Comparison of ENCODE assay signal across 13 cellular contexts in the genomic region with DNA sequence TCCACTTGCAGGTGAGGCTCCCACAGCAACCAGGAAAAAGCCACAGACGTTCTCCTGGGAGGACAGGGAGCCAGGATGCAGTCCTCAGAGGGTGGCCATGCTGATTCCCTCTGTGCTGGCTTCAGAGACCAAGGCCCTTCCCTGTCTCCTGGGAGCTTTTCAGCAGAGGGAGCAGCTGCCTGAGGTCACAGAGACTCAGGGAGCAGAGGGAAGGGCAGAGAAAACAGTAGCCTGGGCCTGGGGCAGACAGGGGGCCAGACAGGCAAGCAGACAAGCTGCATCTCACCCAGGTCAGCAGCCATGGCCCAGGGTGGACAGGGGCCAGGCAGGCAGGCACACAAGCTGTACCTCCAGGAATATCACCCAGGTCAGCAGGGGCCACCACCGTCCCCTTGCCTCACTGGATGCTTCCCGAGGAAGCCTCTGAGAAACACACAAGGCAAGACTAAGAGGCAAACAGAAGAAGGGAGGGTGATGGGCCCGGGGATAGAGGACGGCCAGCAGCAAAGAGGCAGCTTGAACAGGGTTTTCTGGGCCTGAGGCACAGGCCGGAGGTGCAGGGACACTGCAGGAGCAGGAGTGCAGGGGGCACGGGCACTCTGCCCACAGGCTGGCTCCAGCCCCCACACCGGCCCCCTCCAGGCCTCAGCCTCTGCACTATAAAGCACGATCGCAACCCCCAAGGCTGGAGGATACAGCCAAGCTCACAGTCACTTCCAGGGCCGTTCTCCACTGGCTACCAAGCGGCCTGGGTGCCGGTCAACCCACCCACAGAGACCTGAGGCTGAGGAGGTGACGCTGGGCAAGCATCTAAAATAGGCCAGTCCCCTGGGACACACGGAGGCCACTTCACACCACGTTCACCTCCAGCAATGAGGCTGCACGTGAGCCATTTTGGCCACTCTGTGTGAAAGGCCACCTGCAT. TPM values are rescaled to one million over a fixed set of nuclear protein-coding genes. Genes with fewer than 3 reads are reported as not detected.
DNase-seq lines count a peak whose midpoint lies in the region; ATAC-seq and TF ChIP-seq lines count a peak whose summit lies in the region.
"Had no signal": no experiment of that assay in that cellular context is flagged by ENCODE, and none has a peak within 500 bp of the region (broad histone marks: within the 10 kb centered on the region; RNA-seq: fewer than 3 reads in every experiment).

No MANE protein-coding gene starts in this region.

- H3K4me1 Mint-ChIP-seq in MCF 10A (ENCODE audit: insufficient read depth, unreplicated experiment) (peaks cover 6% of the 10 kb centered on the region), brain (peaks cover 58% of the 10 kb centered on the region), naive B cell (peaks cover 39 to 63% (median 58%) of the 10 kb centered on the region in 3 donors)

- CTCF ChIA-PET in MCF 10A (lab: Yijun Ruan, JAX): interaction anchor here (0.6 to 1.0 kb wide), 4 partner anchors 15 to 282 kb away, joined by 3 to 4 read pairs (median 3); no protein-coding TSS in a partner anchor

- WGBS in upper lobe of left lung, 2 donors: 80 to 83% methylated on average over 17 of the region's 17 CpGs

- TF ChIP-seq CTCF in breast epithelium (IDR thresholded peaks at IDR 0.05) (no peak), MCF 10A (IDR thresholded peaks at IDR 0.05; ENCODE audit: unreplicated experiment) (no peak), brain (conservative IDR thresholded peaks at IDR 0.05) (no peak), upper lobe of left lung (IDR thresholded peaks at IDR 0.05) (no peak)

- ATAC-seq in naive B cell (ENCODE audit: low read depth in 2 of 2): no peak
- ATAC-seq in upper lobe of left lung (ENCODE audit: low FRiP score in 2 of 2): no peak
- ATAC-seq in GM19463 (IDR thresholded peaks at IDR 0.05; ENCODE audit: unreplicated experiment): no peak
- no peak for ATAC-seq in GM19351 (IDR thresholded peaks at IDR 0.05; ENCODE audit: unreplicated experiment)
- ATAC-seq in GM21381 (IDR thresholded peaks at IDR 0.05; ENCODE audit: unreplicated experiment): no peak

- H3K27me3 Mint-ChIP-seq in MCF 10A (ENCODE audit: insufficient read depth, unreplicated experiment) (no peaks in the 10 kb centered on the region), brain (no peaks in the 10 kb centered on the region), naive B cell (no peaks in the 10 kb centered on the region)

- DNase-seq in breast epithelium (ENCODE audit: low spot score in 2 of 2): peak in 1 of 2 donors; percentile 33
- DNase-seq in MCF 10A (ENCODE audit: unreplicated experiment): no peak
- no peak for DNase-seq in naive B cell
- DNase-seq in upper lobe of left lung: peak; percentile 19 to 64
- DNase-seq: natural killer cell, NCI-H524 had no signal

- H3K36me3 Mint-ChIP-seq in MCF 10A (ENCODE audit: insufficient read depth, unreplicated experiment) (peaks cover 25% of the 10 kb centered on the region), brain (peaks cover 57% of the 10 kb centered on the region), naive B cell (peaks cover 5 to 10% of the 10 kb centered on the region in 2 donors)
- H3K36me3 Mint-ChIP-seq: natural killer cell had no signal

- H3K36me3 ChIP-seq in breast epithelium (no peaks in the 10 kb centered on the region), upper lobe of left lung (peaks cover 10 to 49% (median 33%) of the 10 kb centered on the region in 4 donors)

- intact Hi-C loops in breast epithelium (cut with DNase I; ENCODE audit: low total_unique reads): no loop called here
- intact Hi-C loops in MCF 10A (cut with micrococcal nuclease): no loop called here

- H3K9me3 Mint-ChIP-seq in MCF 10A (ENCODE audit: unreplicated experiment): no peaks in the 10 kb centered on the region
- H3K9me3 Mint-ChIP-seq in brain: peaks cover 0 to 2% (median 2%) of the 10 kb centered on the region in 5 experiments
- H3K9me3 Mint-ChIP-seq in naive B cell: no peaks in the 10 kb centered on the region
- H3K9me3 Mint-ChIP-seq: natural killer cell had no signal

- H3K27ac Mint-ChIP-seq in MCF 10A (ENCODE audit: low read depth, unreplicated experiment) (no peak overlapping the region), brain (peak overlapping the region in 3 of 5 experiments; percentile 57 to 81 (median 79)), naive B cell (peak overlapping the region; percentile 57 to 84 (median 78))
- H3K27ac Mint-ChIP-seq: natural killer cell had no signal

- H3K4me3 Mint-ChIP-seq in MCF 10A (ENCODE audit: unreplicated experiment) (no peak overlapping the region), brain (peak overlapping the region in 1 of 5 experiments; percentile 35), naive B cell (peak overlapping the region in 3 of 8 donors; percentile 19 to 30 (median 25))
- H3K4me3 Mint-ChIP-seq: activated CD8-positive, alpha-beta T cell treated with anti-CD3 and anti-CD28 coated beads, Interleukin-2, amount 10 ng/mL, durations not matched to agents 7 days and 5 days; natural killer cell had no signal

- H3K27ac ChIP-seq in breast epithelium: peak overlapping the region; percentile 5 to 82
- peak overlapping the region in 1 of 4 donors; percentile 26 for H3K27ac ChIP-seq in upper lobe of left lung
- H3K27ac ChIP-seq: ascending aorta, esophagus muscularis mucosa had no signal

- no TSS peak for BruUV-seq in MCF 10A (replicated peaks; lab: Mats Ljungman, UMichigan)

- TF ChIP-seq POLR2A in breast epithelium (IDR thresholded peaks at IDR 0.05): no peak
- TF ChIP-seq POLR2A in upper lobe of left lung (IDR thresholded peaks at IDR 0.05): no peak

- POLR2A ChIA-PET in MCF 10A (lab: Yijun Ruan, JAX): interaction anchor here (0.6 kb wide), 1 partner anchor 32 kb away, joined by 3 read pairs; no protein-coding TSS in a partner anchor

- no peaks in the 10 kb centered on the region for H3K9me3 ChIP-seq in breast epithelium
- H3K9me3 ChIP-seq in upper lobe of left lung: no peaks in the 10 kb centered on the region
- H3K9me3 ChIP-seq: ascending aorta, esophagus muscularis mucosa had no signal

- H3K4me1 ChIP-seq in breast epithelium: peaks cover 0 to 20% of the 10 kb centered on the region in 2 donors
- peaks cover 42 to 73% (median 54%) of the 10 kb centered on the region in 4 donors for H3K4me1 ChIP-seq in upper lobe of left lung

- H3K27me3 ChIP-seq in breast epithelium (no peaks in the 10 kb centered on the region), upper lobe of left lung (no peaks in the 10 kb centered on the region)
- H3K27me3 ChIP-seq: ascending aorta, esophagus muscularis mucosa had no signal

- TF ChIP-seq EP300 in upper lobe of left lung (IDR thresholded peaks at IDR 0.05): no peak

- H3K4me3 ChIP-seq in breast epithelium (peak overlapping the region in 1 of 3 donors; percentile 13), upper lobe of left lung (no peak overlapping the region)
- H3K4me3 ChIP-seq: ascending aorta, esophagus muscularis mucosa had no signal

RNA-seq across cellular contexts. Expression of gene SLC66A2, which starts 6.1 kb away (rescaled TPM):
- 100 to 1,000 TPM in 1 of 3 donors, 10 to 100 TPM in 2; 45.2 to 141 (median 65.9) TPM for total RNA-seq in breast epithelium
- 21.7 and 24.5 TPM in 2 replicates for total RNA-seq in MCF 10A (2022)
- polyA plus RNA-seq in brain (ENCODE audit: insufficient read depth, low read depth, low replicate concordance): 45.1 TPM
- 10 to 100 TPM; 26.3 to 40.9 (median 34.5) TPM for polyA plus RNA-seq in naive B cell (ENCODE audit: low read depth in 6 of 6)
- total RNA-seq in upper lobe of left lung: 10 to 100 TPM; 37.6 to 90.7 (median 66.5) TPM

RNA-seq across cellular contexts. Expression of gene HSBP1L1, which starts 19.1 kb away (rescaled TPM):
- total RNA-seq in breast epithelium: 10 to 100 TPM; 24.6 to 42.1 (median 38.3) TPM
- 46.6 and 49.4 TPM in 2 replicates for total RNA-seq in MCF 10A (2022)
- polyA plus RNA-seq in brain (ENCODE audit: insufficient read depth, low read depth, low replicate concordance): 3.3 TPM
- polyA plus RNA-seq in naive B cell (ENCODE audit: low read depth in 6 of 6): 10 to 100 TPM in 1 of 6 donors, 1 to 10 TPM in 5; 1.8 to 10.5 (median 4.5) TPM
- total RNA-seq in upper lobe of left lung: 10 to 100 TPM; 32.1 to 80.7 (median 43.8) TPM

RNA-seq across cellular contexts. Expression of gene TXNL4A, which starts 43.0 kb away (rescaled TPM):
- total RNA-seq in breast epithelium (10 to 100 TPM; 21.4 to 39.2 (median 23.9) TPM), MCF 10A (2022) (207 and 245 TPM in 2 replicates), upper lobe of left lung (100 to 1,000 TPM in 1 of 6 donors, 10 to 100 TPM in 5; 11.5 to 101 (median 27.8) TPM)
- polyA plus RNA-seq in brain (ENCODE audit: insufficient read depth, low read depth, low replicate concordance) (150 TPM), naive B cell (ENCODE audit: low read depth in 6 of 6) (100 to 1,000 TPM; 192 to 253 (median 220) TPM)

Comparison
In these comparisons a context has a peak if more than half of its experiments do, and no peak if none do; other contexts are left out.
1. DNase-seq: peak in upper lobe of left lung (2 of 2); none in MCF 10A (single experiment) and naive B cell (single experiment).